ENCODE assay signal across 32 cellular contexts in the genomic region with DNA sequence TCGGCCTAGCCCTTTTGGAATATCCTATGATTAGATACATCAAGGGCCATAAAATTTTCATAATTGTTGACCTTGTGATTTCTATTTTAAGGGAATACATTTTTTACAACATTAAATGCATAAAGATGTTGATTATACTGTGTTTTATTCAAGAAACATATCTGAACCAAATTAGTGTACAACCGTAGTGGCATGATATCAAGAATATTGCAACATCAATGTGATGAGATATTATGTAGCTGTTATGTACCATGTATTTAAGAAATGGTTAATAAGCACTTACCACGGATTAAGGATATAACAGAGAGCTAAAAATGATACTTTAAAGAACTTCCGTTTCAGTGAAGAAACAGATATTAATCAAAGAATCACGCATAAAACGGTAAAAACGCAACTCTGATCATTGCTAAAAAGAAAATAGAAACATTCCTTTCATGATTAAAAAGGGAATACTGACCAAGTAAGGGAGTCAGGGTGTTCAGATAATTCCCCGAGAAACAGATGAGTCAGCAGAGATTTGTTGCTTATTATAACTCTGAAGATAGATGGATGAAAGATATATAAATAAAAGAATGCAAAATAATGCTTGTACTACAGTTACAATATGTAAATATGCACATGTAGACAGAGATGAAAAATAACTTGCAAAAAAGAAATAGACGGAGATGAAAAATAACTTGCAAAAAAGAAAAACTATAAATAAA.
"Had no signal": no experiment of that assay in that cellular context is flagged by ENCODE, and none has a peak within 500 bp of the region (broad histone marks: within the 10 kb centered on the region; RNA-seq: fewer than 3 reads in every experiment).

No MANE protein-coding gene starts in this region.

- H3K36me3 Mint-ChIP-seq: activated naive CD4-positive, alpha-beta T cell treated with anti-CD3 and anti-CD28 coated beads, Interleukin-2, amount 50 U/mL, for 24 hours; activated naive CD8-positive, alpha-beta T cell treated with anti-CD3 and anti-CD28 coated beads, Interleukin-2, amount 10 ng/mL, durations not matched to agents 7 days and 5 days had no signal

- FAIRE-seq: TTC549 had no signal

- H3K27me3 ChIP-seq: ascending aorta, MG63, Peyer's patch, SJSA1 had no signal

- H3K9me3 Mint-ChIP-seq: activated CD4-positive, alpha-beta T cell treated with anti-CD3 and anti-CD28 coated beads, Interleukin-2, amount 10 ng/mL, durations not matched to agents 24 days and 14 days; activated CD8-positive, alpha-beta T cell treated with anti-CD3 and anti-CD28 coated beads for 36 hours; activated naive CD4-positive, alpha-beta T cell treated with anti-CD3 and anti-CD28 coated beads, Interleukin-2, amount 50 U/mL, for 24 hours; activated naive CD8-positive, alpha-beta T cell treated with anti-CD3 and anti-CD28 coated beads, Interleukin-2, amount 10 ng/mL, durations not matched to agents 7 days and 5 days; activated T-helper 2 cell treated with anti-CD3 and anti-CD28 coated beads, Interferon-gamma antibody, Interleukin-2, Interleukin-4, amounts not matched to agents 10 μg/mL and 5 μg/mL and 100 μg/mL, durations not matched to agents 14 hours and 24 hours and 36 hours; T-helper 1 cell treated with Interleukin-12 subunit alpha and Interleukin-12 subunit beta and Interleukin-4 antibody, amounts not matched to agents 30 μg/mL and 1 μg/mL, for 36 hours; T-helper 2 cell treated with Interferon-gamma antibody and Interleukin-4, amounts not matched to agents 5 μg/mL and 100 μg/mL, for 36 hours had no signal

- H3K27me3 Mint-ChIP-seq: activated CD4-positive, alpha-beta T cell treated with anti-CD3 and anti-CD28 coated beads, Interleukin-2, amount 10 ng/mL, durations not matched to agents 24 days and 14 days; activated naive CD8-positive, alpha-beta T cell treated with anti-CD3 and anti-CD28 coated beads, Interleukin-2, amount 10 ng/mL, durations not matched to agents 7 days and 5 days had no signal

- H3K4me1 Mint-ChIP-seq: activated CD4-positive, alpha-beta T cell treated with anti-CD3 and anti-CD28 coated beads, Interleukin-2, amount 10 ng/mL, durations not matched to agents 24 days and 14 days; activated naive CD4-positive, alpha-beta T cell treated with anti-CD3 and anti-CD28 coated beads, Interleukin-2, amount 50 U/mL, for 24 hours; activated naive CD8-positive, alpha-beta T cell treated with anti-CD3 and anti-CD28 coated beads, Interleukin-2, amount 10 ng/mL, durations not matched to agents 7 days and 5 days had no signal

- H3K4me3 Mint-ChIP-seq: activated CD4-positive, alpha-beta T cell treated with anti-CD3 and anti-CD28 coated beads, Interleukin-2, amount 10 ng/mL, durations not matched to agents 24 days and 14 days; activated CD8-positive, alpha-beta T cell treated with anti-CD3 and anti-CD28 coated beads for 36 hours; activated naive CD4-positive, alpha-beta T cell treated with anti-CD3 and anti-CD28 coated beads, Interleukin-2, amount 50 U/mL, for 24 hours; activated naive CD8-positive, alpha-beta T cell treated with anti-CD3 and anti-CD28 coated beads, Interleukin-2, amount 10 ng/mL, durations not matched to agents 7 days and 5 days; T-helper 1 cell treated with Interleukin-12 subunit alpha and Interleukin-12 subunit beta and Interleukin-4 antibody, amounts not matched to agents 30 μg/mL and 1 μg/mL, for 36 hours; T-helper 2 cell treated with Interferon-gamma antibody and Interleukin-4, amounts not matched to agents 5 μg/mL and 100 μg/mL, for 36 hours had no signal

- H3K27ac ChIP-seq: ascending aorta, cardiac muscle cell, Peyer's patch, SJSA1 had no signal

- H3K9me3 ChIP-seq: ascending aorta, MG63, Peyer's patch, SJSA1, SK-N-SH had no signal

- H3K36me3 ChIP-seq: ascending aorta, cardiac muscle cell, MG63, Peyer's patch, SJSA1 had no signal

- DNase-seq: activated CD4-positive, alpha-beta T cell treated with anti-CD3 and anti-CD28 coated beads, Interleukin-2, amount 10 ng/mL, durations not matched to agents 24 days and 14 days; activated CD4-positive, alpha-beta T cell treated with anti-CD3 and anti-CD28 coated beads, Interleukin-2, amount 50 U/mL, for 4 hours; activated CD8-positive, alpha-beta T cell treated with anti-CD3 and anti-CD28 coated beads for 36 hours; activated gamma-delta T cell; activated naive CD4-positive, alpha-beta T cell treated with Interleukin-2 at 50 U/mL for 16 hours; activated naive CD8-positive, alpha-beta T cell treated with anti-CD3 and anti-CD28 coated beads, Interleukin-2, amount 10 ng/mL, durations not matched to agents 7 days and 5 days; activated T-cell treated with anti-CD3 and anti-CD28 coated beads, Interleukin-2, amount 50 U/mL, for 1 hour; amygdala; Kasumi-1; MG63; NCI-H1048; NCI-H1105 treated with DMSO at 0.1 percent for 48 hours; NCI-H1436 treated with DMSO at 0.1 percent for 48 hours; NCI-H1694 treated with DMSO at 0.1 percent for 48 hours; NCI-H2029; NCI-H510A; NCI-H526; NCI-H748 treated with DMSO at 0.1 percent for 48 hours; NK-92 treated with Interleukin-12 subunit alpha and Interleukin-12 subunit beta, amount 100 ng/mL, for 24 hours; PC-3; Peyer's patch; RPMI8226; SHP77 treated with DMSO at 0.1 percent for 48 hours; SK-N-SH had no signal

- H3K9ac ChIP-seq: SK-N-SH had no signal

- H3K4me2 ChIP-seq: SK-N-SH had no signal

- H3K4me1 ChIP-seq: ascending aorta, Peyer's patch, SJSA1 had no signal

- ATAC-seq: activated CD8-positive, alpha-beta T cell treated with anti-CD3 and anti-CD28 coated beads for 36 hours; PC-3 had no signal

- H3K4me3 ChIP-seq: ascending aorta, cardiac muscle cell, MG63, Peyer's patch, SJSA1 had no signal

- H3K27ac Mint-ChIP-seq: activated CD4-positive, alpha-beta T cell treated with anti-CD3 and anti-CD28 coated beads, Interleukin-2, amount 10 ng/mL, durations not matched to agents 24 days and 14 days; activated CD8-positive, alpha-beta T cell treated with anti-CD3 and anti-CD28 coated beads for 36 hours; activated naive CD4-positive, alpha-beta T cell treated with anti-CD3 and anti-CD28 coated beads, Interleukin-2, amount 50 U/mL, for 24 hours; activated naive CD8-positive, alpha-beta T cell treated with anti-CD3 and anti-CD28 coated beads, Interleukin-2, amount 10 ng/mL, durations not matched to agents 7 days and 5 days; activated T-helper 2 cell treated with anti-CD3 and anti-CD28 coated beads, Interferon-gamma antibody, Interleukin-2, Interleukin-4, amounts not matched to agents 10 μg/mL and 5 μg/mL and 100 μg/mL, durations not matched to agents 14 hours and 24 hours and 36 hours; T-helper 1 cell treated with Interleukin-12 subunit alpha and Interleukin-12 subunit beta and Interleukin-4 antibody, amounts not matched to agents 30 μg/mL and 1 μg/mL, for 36 hours; T-helper 2 cell treated with Interferon-gamma antibody and Interleukin-4, amounts not matched to agents 5 μg/mL and 100 μg/mL, for 36 hours had no signal
